ENCODE assay signal across 29 cellular contexts in the genomic region with DNA sequence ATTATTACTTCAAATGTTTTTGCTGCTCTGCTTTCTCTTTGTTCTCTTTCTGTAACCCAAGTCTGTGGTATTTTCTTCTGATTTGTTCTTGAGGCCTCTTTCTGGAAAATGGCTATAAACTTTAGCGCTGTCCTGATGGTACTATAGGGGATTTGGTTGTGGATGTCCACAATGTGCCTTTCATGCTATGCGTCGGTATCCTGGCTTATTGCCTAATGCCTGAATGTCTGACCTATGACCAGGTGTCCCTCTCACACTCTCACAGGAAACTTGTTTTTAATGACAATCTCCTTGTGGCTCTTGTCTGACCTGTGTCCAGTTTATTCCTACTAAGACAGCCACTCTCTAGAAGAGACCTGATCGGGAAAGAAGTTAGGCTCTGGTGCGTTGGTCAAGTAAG.
DNase-seq lines count a peak whose midpoint lies in the region; ATAC-seq lines count a peak whose summit lies in the region.
"Had no signal": no experiment of that assay in that cellular context is flagged by ENCODE, and none has a peak within 500 bp of the region (broad histone marks: within the 10 kb centered on the region; RNA-seq: fewer than 3 reads in every experiment).

No MANE protein-coding gene starts in this region.

- no peak overlapping the region for H3K18ac ChIP-seq in trophoblast cell (ENCODE audit: low read length)

- H3K9me3 Mint-ChIP-seq in activated T-helper 17 cell treated with anti-CD3 and anti-CD28 coated beads, Interleukin-2, amount 50 U/mL, for 72 hours: no peaks in the 10 kb centered on the region
- H3K9me3 Mint-ChIP-seq: CD4-positive, alpha-beta memory T cell; CD4-positive, alpha-beta T cell; CD8-positive, alpha-beta memory T cell; CD8-positive, alpha-beta T cell had no signal

- H3K27ac ChIP-seq in trophoblast cell (ENCODE audit: low read depth, low read length): no peak overlapping the region
- H3K27ac ChIP-seq: 22Rv1; A549; BLaER1; BLaER1 treated with 17β-estradiol and CSF1 and Interleukin-3, amounts not matched to agents 10 nM and 100 nM; C4-2B had no signal

- no peak overlapping the region for H4K12ac ChIP-seq in trophoblast cell (ENCODE audit: low read depth, low read length)

- no peak overlapping the region for H3K4me3 Mint-ChIP-seq in activated T-helper 17 cell treated with anti-CD3 and anti-CD28 coated beads, Interleukin-2, amount 50 U/mL, for 72 hours
- H3K4me3 Mint-ChIP-seq: B cell; CD14-positive monocyte; CD4-positive, alpha-beta memory T cell; CD4-positive, alpha-beta T cell; CD8-positive, alpha-beta memory T cell; CD8-positive, alpha-beta T cell had no signal

- no peak overlapping the region for H3K4ac ChIP-seq in trophoblast cell (ENCODE audit: low read depth, low read length)

- H2BK5ac ChIP-seq in trophoblast cell (ENCODE audit: low read depth, low read length, poor library complexity): no peak overlapping the region

- H3K9ac ChIP-seq in trophoblast cell (ENCODE audit: low read length): no peak overlapping the region
- H3K9ac ChIP-seq: BLaER1; BLaER1 treated with 17β-estradiol and CSF1 and Interleukin-3, amounts not matched to agents 10 nM and 100 nM had no signal

- no peak overlapping the region for H2BK120ac ChIP-seq in trophoblast cell (ENCODE audit: insufficient read depth, low read length, poor library complexity)

- H3K9me3 ChIP-seq in trophoblast cell (ENCODE audit: insufficient read depth, low read depth, low read length): no peaks in the 10 kb centered on the region
- H3K9me3 ChIP-seq: A549; BE2C; BLaER1; BLaER1 treated with 17β-estradiol and CSF1 and Interleukin-3, amounts not matched to agents 10 nM and 100 nM; Caco-2 had no signal

- no peaks in the 10 kb centered on the region for H3K27me3 Mint-ChIP-seq in activated T-helper 17 cell treated with anti-CD3 and anti-CD28 coated beads, Interleukin-2, amount 50 U/mL, for 72 hours
- H3K27me3 Mint-ChIP-seq: B cell; CD4-positive, alpha-beta memory T cell had no signal

- DNase-seq in trophoblast cell: peak; percentile 64 to 81
- DNase-seq: 8988T; ACHN; AML-193; BE2C; C1 segment of cervical spinal cord; Caco-2; Calu3; CD4-positive, alpha-beta memory T cell; CD4-positive, alpha-beta T cell; CD4-positive, CD25-positive, alpha-beta regulatory T cell; CD8-positive, alpha-beta memory T cell; CD8-positive, alpha-beta T cell; COR-L47; DMS 273 treated with DMSO at 0.1 percent for 48 hours; DMS153; DMS53; DMS79; DMS79 treated with DMSO at 0.1 percent for 48 hours; DND-41; EL had no signal

- no peaks in the 10 kb centered on the region for H3K4me1 Mint-ChIP-seq in activated T-helper 17 cell treated with anti-CD3 and anti-CD28 coated beads, Interleukin-2, amount 50 U/mL, for 72 hours
- H3K4me1 Mint-ChIP-seq: B cell; CD14-positive monocyte; CD4-positive, alpha-beta memory T cell; CD4-positive, CD25-positive, alpha-beta regulatory T cell; CD8-positive, alpha-beta memory T cell had no signal

- no peaks in the 10 kb centered on the region for H3K4me1 ChIP-seq in trophoblast cell (ENCODE audit: control insufficient read depth in 1 of 2, insufficient read depth in 2 of 2, low read length in 2 of 2)
- H3K4me1 ChIP-seq: A549; BE2C; BLaER1; BLaER1 treated with 17β-estradiol and CSF1 and Interleukin-3, amounts not matched to agents 10 nM and 100 nM; Caco-2 had no signal

- no peak for ATAC-seq in activated T-helper 17 cell treated with anti-CD3 and anti-CD28 coated beads, Interleukin-2, amount 50 U/mL, for 72 hours (replicated peaks)
- ATAC-seq: A549; CD8-positive, alpha-beta T cell had no signal

- H3K27ac Mint-ChIP-seq in activated T-helper 17 cell treated with anti-CD3 and anti-CD28 coated beads, Interleukin-2, amount 50 U/mL, for 72 hours: no peak overlapping the region
- H3K27ac Mint-ChIP-seq: B cell; CD14-positive monocyte; CD4-positive, alpha-beta T cell; CD4-positive, CD25-positive, alpha-beta regulatory T cell; CD8-positive, alpha-beta memory T cell; CD8-positive, alpha-beta T cell had no signal

- no peaks in the 10 kb centered on the region for H3K79me1 ChIP-seq in trophoblast cell (ENCODE audit: low read length)

- H3K79me2 ChIP-seq in trophoblast cell (ENCODE audit: control insufficient read depth, insufficient read depth, low read length, poor library complexity): no peaks in the 10 kb centered on the region

- no peaks in the 10 kb centered on the region for H3K36me3 Mint-ChIP-seq in activated T-helper 17 cell treated with anti-CD3 and anti-CD28 coated beads, Interleukin-2, amount 50 U/mL, for 72 hours (ENCODE audit: low read depth)
- H3K36me3 Mint-ChIP-seq: CD14-positive monocyte; CD4-positive, alpha-beta memory T cell; CD4-positive, CD25-positive, alpha-beta regulatory T cell; CD8-positive, alpha-beta T cell had no signal

- no peak overlapping the region for H3K14ac ChIP-seq in trophoblast cell (ENCODE audit: low read length)

- no peak overlapping the region for H3K4me2 ChIP-seq in trophoblast cell (ENCODE audit: low read length)
- H3K4me2 ChIP-seq: A549; BLaER1; BLaER1 treated with 17β-estradiol and CSF1 and Interleukin-3, amounts not matched to agents 10 nM and 100 nM had no signal

- no peaks in the 10 kb centered on the region for H3K36me3 ChIP-seq in trophoblast cell (ENCODE audit: control insufficient read depth in 1 of 2, insufficient read depth in 2 of 2, low read length in 2 of 2)
- H3K36me3 ChIP-seq: BE2C; BLaER1; BLaER1 treated with 17β-estradiol and CSF1 and Interleukin-3, amounts not matched to agents 10 nM and 100 nM had no signal

- no peak overlapping the region for H2BK12ac ChIP-seq in trophoblast cell (ENCODE audit: low read length)

- no peak overlapping the region for H2AFZ ChIP-seq in trophoblast cell (ENCODE audit: insufficient read depth, low read length, poor library complexity)

- WGBS in trophoblast cell (ENCODE audit: extremely low coverage, insufficient coverage, insufficient read length): no CpG with 5 or more reads among the region's 5 CpGs

- H3K27me3 ChIP-seq in trophoblast cell (ENCODE audit: insufficient read depth, low read length): no peaks in the 10 kb centered on the region
- H3K27me3 ChIP-seq: BE2C; BLaER1; BLaER1 treated with 17β-estradiol and CSF1 and Interleukin-3, amounts not matched to agents 10 nM and 100 nM had no signal

- H4K8ac ChIP-seq in trophoblast cell (ENCODE audit: low read depth, low read length): no peak overlapping the region

- H4K91ac ChIP-seq in trophoblast cell (ENCODE audit: low read depth, low read length): no peak overlapping the region

- H3K4me3 ChIP-seq in trophoblast cell (ENCODE audit: low read depth, low read length): no peak overlapping the region
- H3K4me3 ChIP-seq: A549; BLaER1; BLaER1 treated with 17β-estradiol and CSF1 and Interleukin-3, amounts not matched to agents 10 nM and 100 nM had no signal

- H2AK5ac ChIP-seq in trophoblast cell (ENCODE audit: low read length): no peak overlapping the region

- no peak overlapping the region for H3K23ac ChIP-seq in trophoblast cell (ENCODE audit: low read length)
